ENCODE assay signal across 22 cellular contexts in the genomic region with DNA sequence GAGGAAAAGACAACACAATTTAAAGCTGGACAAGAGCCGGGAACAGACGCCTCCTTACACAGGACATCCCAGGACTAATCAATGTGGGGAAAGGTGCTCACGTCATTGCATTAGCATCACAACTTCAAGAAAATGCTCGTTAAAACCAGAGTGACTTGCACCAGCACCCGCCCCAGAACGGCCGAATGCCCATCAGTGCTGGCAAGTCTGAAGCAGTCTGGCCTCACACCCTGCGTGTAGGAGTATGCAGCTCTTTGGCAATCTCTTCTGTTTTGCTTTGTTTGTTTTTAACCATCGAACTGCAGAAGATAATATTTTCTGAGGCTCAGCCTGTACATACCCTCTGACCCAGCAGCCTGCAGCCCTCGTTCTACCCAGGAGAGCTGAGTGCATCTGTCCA.
"Had no signal": no experiment of that assay in that cellular context is flagged by ENCODE, and none has a peak within 500 bp of the region (broad histone marks: within the 10 kb centered on the region; RNA-seq: fewer than 3 reads in every experiment).

No MANE protein-coding gene starts in this region.

- H3K9ac ChIP-seq: SK-N-SH had no signal

- H3K4me1 ChIP-seq: prostate gland had no signal

- DNase-seq: activated B cell treated with CpG ODN at 0.5 μM for 24 hours; activated CD4-positive, alpha-beta memory T cell treated with anti-CD3 and anti-CD28 coated beads, Interleukin-2, amount 10 ng/mL, durations not matched to agents 7 days and 5 days; activated CD4-positive, alpha-beta T cell treated with anti-CD3 and anti-CD28 coated beads for 48 hours; activated CD8-positive, alpha-beta memory T cell treated with anti-CD3 and anti-CD28 coated beads, Interleukin-2, amount 10 ng/mL, durations not matched to agents 7 days and 5 days; activated naive CD4-positive, alpha-beta T cell; activated T-cell treated with anti-CD3 and anti-CD28 coated beads, Interleukin-2, amount 50 U/mL, for 1 hour; aorta; left cardiac atrium; lower lobe of right lung; natural killer cell; SK-N-SH; stimulated activated CD4-positive, alpha-beta T cell treated with anti-CD3 and anti-CD28 coated beads, Interleukin-4, amount 100 ng/mL, for 1 hour; T-cell; T-helper 9 cell had no signal

- H3K27me3 ChIP-seq: hepatocyte, neutrophil had no signal

- H3K9me3 ChIP-seq: lower lobe of right lung, neutrophil, prostate gland, SK-N-SH had no signal

- FAIRE-seq: endometrium had no signal

- H2AFZ ChIP-seq: hepatocyte had no signal

- ATAC-seq: activated CD8-positive, alpha-beta memory T cell treated with anti-CD3 and anti-CD28 coated beads, Interleukin-2, amount 10 ng/mL, durations not matched to agents 7 days and 5 days; activated T-helper 17 cell treated with anti-CD3 and anti-CD28 coated beads, Interleukin-2, amount 50 U/mL, for 72 hours; lower lobe of right lung; natural killer cell; sciatic nerve; T-cell had no signal

- H3K27ac ChIP-seq: coronary artery, hepatocyte, lower lobe of right lung, neutrophil, prostate gland had no signal

- H3K79me2 ChIP-seq: hepatocyte had no signal

- H3K4me2 ChIP-seq: hepatocyte, SK-N-SH, smooth muscle cell had no signal

- H3K4me3 ChIP-seq: coronary artery, hepatocyte, lower lobe of right lung, prostate gland, smooth muscle cell had no signal
